ENCODE assay signal across 9 cellular contexts in the genomic region with DNA sequence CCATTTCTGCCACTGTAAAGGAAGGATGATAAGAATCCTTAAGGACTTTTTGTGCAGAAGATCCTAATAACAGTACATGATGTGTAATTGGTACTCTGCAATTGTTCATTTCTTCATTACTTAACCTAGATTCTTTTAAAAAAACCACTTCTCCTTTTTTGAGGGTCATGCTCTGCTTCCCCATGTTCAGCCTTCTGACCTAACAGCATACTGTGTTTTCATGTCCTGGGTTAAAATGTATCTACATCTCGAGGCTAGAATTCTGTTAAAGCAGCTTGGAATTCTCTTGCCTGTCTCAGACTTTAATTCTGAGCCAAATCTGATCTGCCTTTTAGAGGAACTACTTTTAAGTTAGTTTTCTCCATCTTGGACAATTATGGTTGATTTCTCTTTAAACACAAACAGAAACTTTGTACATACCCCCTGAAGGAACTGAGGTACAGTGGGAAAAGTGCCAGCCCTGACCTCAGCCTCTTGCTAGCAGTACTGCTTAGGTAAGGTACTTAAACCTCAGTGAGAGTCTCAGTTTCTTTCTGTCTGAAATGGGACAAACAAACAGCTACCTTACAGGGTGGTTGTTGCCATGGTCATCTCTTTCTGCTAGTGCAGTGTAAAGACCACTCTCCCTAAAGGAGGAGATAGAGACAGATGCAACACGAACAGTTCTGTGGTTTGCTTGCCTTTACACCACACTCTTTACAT.
DNase-seq lines count a peak whose midpoint lies in the region; ATAC-seq and TF ChIP-seq lines count a peak whose summit lies in the region.
"Had no signal": no experiment of that assay in that cellular context is flagged by ENCODE, and none has a peak within 500 bp of the region (broad histone marks: within the 10 kb centered on the region; RNA-seq: fewer than 3 reads in every experiment).

No MANE protein-coding gene starts in this region.

- H3K27ac ChIP-seq in lower lobe of right lung (no peak overlapping the region), aorta (ENCODE audit: low read depth in 1 of 2, low read length in 2 of 2) (no peak overlapping the region)
- H3K27ac ChIP-seq: SJSA1 had no signal

- H3K36me3 ChIP-seq in lower lobe of right lung (no peaks in the 10 kb centered on the region), aorta (ENCODE audit: control insufficient read depth in 1 of 2, insufficient read depth in 2 of 2, low read length in 1 of 2) (peaks cover 4 to 6% of the 10 kb centered on the region in 2 donors)
- H3K36me3 ChIP-seq: SJSA1 had no signal

- H3K4me3 ChIP-seq in lower lobe of right lung = no peak overlapping the region
- H3K4me3 ChIP-seq in aorta (ENCODE audit: low read length in 2 of 2) = no peak overlapping the region
- H3K4me3 ChIP-seq: SJSA1 had no signal

- intact Hi-C loops in lower lobe of right lung (cut with DNase I) = no loop called here
- intact Hi-C loops in aorta (cut with DNase I) = no loop called here

- H3K4me1 ChIP-seq in lower lobe of right lung = peaks cover 3% of the 10 kb centered on the region
- H3K4me1 ChIP-seq in aorta (ENCODE audit: control insufficient read depth in 1 of 2, insufficient read depth in 2 of 2, low read length in 2 of 2) = no peaks in the 10 kb centered on the region
- H3K4me1 ChIP-seq: SJSA1 had no signal

- no peaks in the 10 kb centered on the region for H3K27me3 ChIP-seq in lower lobe of right lung (ENCODE audit: low read depth)
- no peaks in the 10 kb centered on the region for H3K27me3 ChIP-seq in aorta (ENCODE audit: control insufficient read depth in 1 of 2, insufficient read depth in 2 of 2, low read length in 1 of 2)
- H3K27me3 ChIP-seq: SJSA1 had no signal

- H3K9me3 ChIP-seq in lower lobe of right lung = no peaks in the 10 kb centered on the region
- no peaks in the 10 kb centered on the region for H3K9me3 ChIP-seq in aorta (ENCODE audit: control insufficient read depth, low read length)
- H3K9me3 ChIP-seq: SJSA1 had no signal

- ATAC-seq in GM18867 (IDR thresholded peaks at IDR 0.05; ENCODE audit: unreplicated experiment) = peak; percentile 94
- ATAC-seq in HG02678 (IDR thresholded peaks at IDR 0.05; ENCODE audit: unreplicated experiment) = peak; percentile 74
- peak; percentile 29 to 48 for ATAC-seq in lower lobe of right lung
- ATAC-seq in aorta (ENCODE audit: low FRiP score) = no peak

- DNase-seq in KG1 (lab: John Stamatoyannopoulos, UW) = peak; percentile 53
- peak; percentile 54 for DNase-seq in lower lobe of right lung
- no peak for DNase-seq in cerebellar cortex (ENCODE audit: low spot score)
- no peak for DNase-seq in NCI-H82 treated with DMSO at 0.1 percent for 48 hours (lab: John Stamatoyannopoulos, UW; ENCODE audit: unreplicated experiment)
- no peak for DNase-seq in aorta
- DNase-seq in globus pallidus (ENCODE audit: low spot score) = no peak

- 59% methylated on average over 2 of the region's 2 CpGs for WGBS in aorta, 2 donors

- no peak for TF ChIP-seq CTCF in lower lobe of right lung (IDR thresholded peaks at IDR 0.05)

Comparison
In these comparisons a context has a peak if more than half of its experiments do, and no peak if none do; other contexts are left out.
1. DNase-seq: peak in KG1 (single experiment) and lower lobe of right lung (single experiment); none in cerebellar cortex (single experiment), NCI-H82 treated with DMSO at 0.1 percent for 48 hours (single experiment), aorta (0 of 2) and globus pallidus (single experiment).